In genomic region chr4:187444061-187444460, GRCh38 we compare ENCODE assay signal across 12 cellular contexts.
"Had no signal": no experiment of that assay in that cellular context is flagged by ENCODE, and none has a peak within 500 bp of the region (broad histone marks: within the 10 kb centered on the region; RNA-seq: fewer than 3 reads in every experiment).

No MANE protein-coding gene starts in this region.

- DNase-seq: activated naive CD4-positive, alpha-beta T cell treated with Interleukin-2 at 50 U/mL for 16 hours; aorta; left lung; small intestine; stimulated activated CD4-positive, alpha-beta T cell treated with anti-CD3 and anti-CD28 coated beads, Interleukin-4, amount 100 ng/mL, for 24 hours; stimulated activated naive CD4-positive, alpha-beta T cell; T-cell; T-helper 9 cell had no signal

- H3K4me3 ChIP-seq: cardiac muscle cell, left lung, right atrium auricular region, tibial nerve, vagina had no signal
